22 cellular contexts compared by ENCODE assay signal in genomic region chr9:126988857-126989256, GRCh38.
DNase-seq lines count a peak whose midpoint lies in the region; ATAC-seq lines count a peak whose summit lies in the region.
"Had no signal": no experiment of that assay in that cellular context is flagged by ENCODE, and none has a peak within 500 bp of the region (broad histone marks: within the 10 kb centered on the region; RNA-seq: fewer than 3 reads in every experiment).

No MANE protein-coding gene starts in this region.

- H3K9ac ChIP-seq in stomach smooth muscle (ENCODE audit: low read length in 2 of 2): no peak overlapping the region

- H3K4me1 ChIP-seq in stomach smooth muscle (ENCODE audit: control insufficient read depth, insufficient read depth, low read length) (peaks cover 27% of the 10 kb centered on the region), SJCRH30 (peaks cover 26% of the 10 kb centered on the region)
- H3K4me1 ChIP-seq: HAP-1 had no signal

- H3K36me3 Mint-ChIP-seq in activated naive CD4-positive, alpha-beta T cell treated with anti-CD3 and anti-CD28 coated beads, Interleukin-2, amount 50 U/mL, for 24 hours: peaks cover 20% of the 10 kb centered on the region
- peaks cover 12 to 21% of the 10 kb centered on the region in 2 donors for H3K36me3 Mint-ChIP-seq in activated naive CD4-positive, alpha-beta T cell treated with anti-CD3 and anti-CD28 coated beads, Interleukin-2, amount 50 U/mL, for 72 hours
- H3K36me3 Mint-ChIP-seq in T-helper 17 cell (ENCODE audit: low read depth): peaks cover 21% of the 10 kb centered on the region
- H3K36me3 Mint-ChIP-seq in effector memory CD8-positive, alpha-beta T cell (ENCODE audit: insufficient read depth): peaks cover 13% of the 10 kb centered on the region

- no peak for ATAC-seq in activated naive CD4-positive, alpha-beta T cell treated with anti-CD3 and anti-CD28 coated beads, Interleukin-2, amount 50 U/mL, for 72 hours
- no peak for ATAC-seq in T-helper 17 cell
- no peak for ATAC-seq in effector memory CD8-positive, alpha-beta T cell (replicated peaks)
- no peak for ATAC-seq in GM19397 (IDR thresholded peaks at IDR 0.05; ENCODE audit: unreplicated experiment)
- ATAC-seq: GM23338, Panc1 had no signal

- H3K4me1 Mint-ChIP-seq in activated naive CD4-positive, alpha-beta T cell treated with anti-CD3 and anti-CD28 coated beads, Interleukin-2, amount 50 U/mL, for 24 hours: peaks cover 54% of the 10 kb centered on the region
- peaks cover 53% of the 10 kb centered on the region for H3K4me1 Mint-ChIP-seq in T-helper 17 cell
- H3K4me1 Mint-ChIP-seq in effector memory CD8-positive, alpha-beta T cell (ENCODE audit: low read depth in 2 of 2): peaks cover 60 to 62% of the 10 kb centered on the region in 2 donors
- H3K4me1 Mint-ChIP-seq: GM23338 had no signal

- H3K9me3 Mint-ChIP-seq in activated naive CD4-positive, alpha-beta T cell treated with anti-CD3 and anti-CD28 coated beads, Interleukin-2, amount 50 U/mL, for 24 hours: peaks cover 8% of the 10 kb centered on the region
- peaks cover 0 to 8% of the 10 kb centered on the region in 2 donors for H3K9me3 Mint-ChIP-seq in activated naive CD4-positive, alpha-beta T cell treated with anti-CD3 and anti-CD28 coated beads, Interleukin-2, amount 50 U/mL, for 72 hours
- peaks cover 0 to 2% of the 10 kb centered on the region in 2 donors for H3K9me3 Mint-ChIP-seq in effector memory CD8-positive, alpha-beta T cell

- H3K9me3 ChIP-seq in T-helper 17 cell (ENCODE audit: control insufficient read depth, low read length, poor library complexity, severe bottlenecking) (peaks cover 3% of the 10 kb centered on the region), stomach smooth muscle (ENCODE audit: control insufficient read depth in 2 of 2, low read length in 2 of 2) (no peaks in the 10 kb centered on the region), SJCRH30 (replicated peaks) (peaks cover 7% of the 10 kb centered on the region)

- H3K27ac ChIP-seq in stomach smooth muscle (ENCODE audit: low read length) (peak overlapping the region; percentile 24), SJCRH30 (no peak overlapping the region)
- H3K27ac ChIP-seq: C4-2B had no signal

- no peak overlapping the region for H3K4me3 ChIP-seq in stomach smooth muscle (ENCODE audit: low read length in 2 of 2)
- H3K4me3 ChIP-seq in SJCRH30: no peak overlapping the region
- H3K4me3 ChIP-seq: GM23338, HAP-1 had no signal

- H3K36me3 ChIP-seq in stomach smooth muscle (ENCODE audit: control insufficient read depth in 2 of 2, insufficient read depth in 2 of 2, low read length in 2 of 2): no peaks in the 10 kb centered on the region
- no peaks in the 10 kb centered on the region for H3K36me3 ChIP-seq in SJCRH30
- H3K36me3 ChIP-seq: HAP-1 had no signal

- H3K27me3 ChIP-seq in stomach smooth muscle (ENCODE audit: control insufficient read depth in 1 of 2, insufficient read depth in 2 of 2, low read length in 2 of 2): no peaks in the 10 kb centered on the region
- H3K27me3 ChIP-seq in SJCRH30: no peaks in the 10 kb centered on the region

- peak overlapping the region; percentile 1 for H3K4me3 Mint-ChIP-seq in activated naive CD4-positive, alpha-beta T cell treated with anti-CD3 and anti-CD28 coated beads, Interleukin-2, amount 50 U/mL, for 24 hours
- H3K4me3 Mint-ChIP-seq in T-helper 17 cell: no peak overlapping the region
- peak overlapping the region; percentile 1 to 20 for H3K4me3 Mint-ChIP-seq in effector memory CD8-positive, alpha-beta T cell
- H3K4me3 Mint-ChIP-seq: GM23338 had no signal

- DNase-seq in activated naive CD4-positive, alpha-beta T cell treated with anti-CD3 and anti-CD28 coated beads, Interleukin-2, amount 50 U/mL, for 72 hours (ENCODE audit: low spot score in 2 of 2): no peak
- DNase-seq in T-helper 17 cell: no peak
- DNase-seq in effector memory CD8-positive, alpha-beta T cell: no peak
- DNase-seq in SJCRH30: no peak
- DNase-seq: Calu3; CD8-positive, alpha-beta memory T cell; DMS153; Karpas-422; NCI-H1694; NCI-H2081; NCI-H2171 treated with DMSO at 0.1 percent for 48 hours; NCI-H524 treated with DMSO at 0.1 percent for 48 hours; NCI-H82; SIG-M5 had no signal

- peaks cover 62% of the 10 kb centered on the region for H3K27me3 Mint-ChIP-seq in activated naive CD4-positive, alpha-beta T cell treated with anti-CD3 and anti-CD28 coated beads, Interleukin-2, amount 50 U/mL, for 24 hours
- H3K27me3 Mint-ChIP-seq in T-helper 17 cell: peaks cover 21% of the 10 kb centered on the region
- H3K27me3 Mint-ChIP-seq in effector memory CD8-positive, alpha-beta T cell: peaks cover 6 to 13% of the 10 kb centered on the region in 2 donors

- no peak overlapping the region for H3K27ac Mint-ChIP-seq in activated naive CD4-positive, alpha-beta T cell treated with anti-CD3 and anti-CD28 coated beads, Interleukin-2, amount 50 U/mL, for 24 hours
- H3K27ac Mint-ChIP-seq in activated naive CD4-positive, alpha-beta T cell treated with anti-CD3 and anti-CD28 coated beads, Interleukin-2, amount 50 U/mL, for 72 hours: no peak overlapping the region
- H3K27ac Mint-ChIP-seq in T-helper 17 cell: peak overlapping the region; percentile 97
- peak overlapping the region; percentile 83 to 95 for H3K27ac Mint-ChIP-seq in effector memory CD8-positive, alpha-beta T cell
- H3K27ac Mint-ChIP-seq: GM23338, IgD-negative memory B cell had no signal

Comparison
In these comparisons a context has a peak if more than half of its experiments do, and no peak if none do; other contexts are left out.
1. H3K27ac Mint-ChIP-seq: peak in T-helper 17 cell (single experiment) and effector memory CD8-positive, alpha-beta T cell (2 of 2); none in activated naive CD4-positive, alpha-beta T cell treated with anti-CD3 and anti-CD28 coated beads, Interleukin-2, amount 50 U/mL, for 24 hours (single experiment) and activated naive CD4-positive, alpha-beta T cell treated with anti-CD3 and anti-CD28 coated beads, Interleukin-2, amount 50 U/mL, for 72 hours (0 of 2).